In the genomic region with DNA sequence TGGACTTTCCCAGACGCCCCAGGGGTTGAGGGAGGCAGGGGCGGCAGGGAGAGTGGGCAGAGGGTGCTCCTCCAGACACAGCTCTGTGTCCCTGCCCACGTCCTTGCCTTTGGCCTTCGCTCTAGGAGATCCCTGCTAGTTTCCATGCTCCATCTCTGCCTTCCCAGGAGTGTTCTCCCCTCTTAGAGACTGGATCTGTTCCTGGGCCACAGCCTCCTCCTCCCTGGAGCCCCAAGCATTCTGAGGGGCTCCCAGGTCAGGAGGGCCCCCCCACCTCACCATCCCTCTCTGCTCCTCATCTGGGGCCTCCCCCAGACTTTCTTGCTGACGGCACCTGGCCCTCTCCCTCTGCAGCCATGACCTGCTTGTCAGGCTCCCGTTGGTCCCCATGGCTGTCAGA, we compare ENCODE assay signal across 32 cellular contexts.
"Had no signal": no experiment of that assay in that cellular context is flagged by ENCODE, and none has a peak within 500 bp of the region (broad histone marks: within the 10 kb centered on the region; RNA-seq: fewer than 3 reads in every experiment).

No MANE protein-coding gene starts in this region.

- H3K4me1 ChIP-seq: body of pancreas had no signal

- H3K4me3 ChIP-seq: adrenal gland, body of pancreas, breast epithelium had no signal

- H3K36me3 ChIP-seq: adrenal gland, brain microvascular endothelial cell, breast epithelium had no signal

- H3K27ac ChIP-seq: adrenal gland, body of pancreas, brain microvascular endothelial cell, breast epithelium, VCaP had no signal

- H3K9me3 ChIP-seq: adrenal gland, body of pancreas, breast epithelium had no signal

- DNase-seq: activated B cell treated with CpG ODN at 0.5 μM for 24 hours; activated CD4-positive, alpha-beta memory T cell treated with anti-CD3 and anti-CD28 coated beads for 36 hours; activated CD4-positive, alpha-beta T cell treated with anti-CD3 and anti-CD28 coated beads for 4 hours; activated CD4-positive, alpha-beta T cell treated with anti-CD3 and anti-CD28 coated beads, Interleukin-2, amount 10 ng/mL, durations not matched to agents 24 days and 14 days; activated CD4-positive, alpha-beta T cell treated with anti-CD3 and anti-CD28 coated beads, Interleukin-2, amount 50 U/mL, for 1 hour; activated CD4-positive, alpha-beta T cell treated with anti-CD3 and anti-CD28 coated beads, Interleukin-2, amount 50 U/mL, for 4 hours; activated CD4-positive, CD25-positive, alpha-beta regulatory T cell treated with anti-CD3 and anti-CD28 coated beads, Interleukin-2, amount 50 U/mL, for 72 hours; activated CD8-positive, alpha-beta memory T cell treated with anti-CD3 and anti-CD28 coated beads, Interleukin-2, amount 50 U/mL, for 4 hours; activated CD8-positive, alpha-beta T cell treated with anti-CD3 and anti-CD28 coated beads for 36 hours; activated gamma-delta T cell treated with Interleukin-2 at 50 U/mL for 16 hours; activated naive CD4-positive, alpha-beta T cell; activated naive CD4-positive, alpha-beta T cell treated with anti-CD3 and anti-CD28 coated beads for 36 hours; activated naive CD4-positive, alpha-beta T cell treated with anti-CD3 and anti-CD28 coated beads, Interleukin-2, amount 50 U/mL, for 16 hours; activated naive CD8-positive, alpha-beta T cell treated with anti-CD3 and anti-CD28 coated beads for 36 hours; activated T-cell treated with anti-CD3 and anti-CD28 coated beads for 4 hours; activated T-cell treated with anti-CD3 and anti-CD28 coated beads, Interleukin-2, amount 50 U/mL, for 1 hour; activated T-cell treated with anti-CD3 and anti-CD28 coated beads, Interleukin-2, amount 50 U/mL, for 4 hours; activated T-cell treated with anti-CD3 and anti-CD28 coated beads, Interleukin-2, amount 50 U/mL, for 72 hours; adrenal gland; amniotic stem cell; aorta; body of pancreas; brain microvascular endothelial cell; caudate nucleus; cerebellar nuclear complex; T-helper 1 cell; T-helper 2 cell; T-helper 9 cell had no signal

- H3K27me3 ChIP-seq: adrenal gland, body of pancreas, breast epithelium had no signal

- ATAC-seq: activated CD8-positive, alpha-beta T cell treated with anti-CD3 and anti-CD28 coated beads for 36 hours; activated naive CD4-positive, alpha-beta T cell treated with anti-CD3 and anti-CD28 coated beads, Interleukin-2, amount 50 U/mL, for 72 hours; activated T-cell treated with anti-CD3 and anti-CD28 coated beads, Interleukin-2, amount 50 U/mL, for 4 hours; activated T-cell treated with anti-CD3 and anti-CD28 coated beads, Interleukin-2, amount 50 U/mL, for 72 hours; activated T-helper 17 cell treated with anti-CD3 and anti-CD28 coated beads, Interleukin-2, amount 50 U/mL, for 72 hours; body of pancreas had no signal
